8 cellular contexts compared by ENCODE assay signal in genomic region chr3:75502769-75503759, GRCh38.
DNase-seq lines count a peak whose midpoint lies in the region; ATAC-seq and TF ChIP-seq lines count a peak whose summit lies in the region.
"Not testable (repeated sequence)": the region's sequence is repeated elsewhere in the genome, so short reads cannot be mapped to it uniquely, and the experiment has no call there.

No MANE protein-coding gene starts in this region.

- WGBS in neuronal stem cell (ENCODE audit: extremely low coverage in 2 of 2, insufficient read length in 2 of 2, insufficient replicate concordance in 1 of 2), 2 donors = no CpG with 5 or more reads among the region's 18 CpGs
- WGBS in transverse colon (ENCODE audit: low coverage in 1 of 2), 2 donors = 17 to 31% methylated on average over 4 to 18 of the region's 18 CpGs

- H3K9me3 ChIP-seq in left lung; neuronal stem cell (replicated peaks in 1 of 2; ENCODE audit: control insufficient read depth in 2 of 2, insufficient read depth in 1 of 2, low read depth in 1 of 2, low read length in 2 of 2); transverse colon: not testable (repeated sequence)

- H2AK5ac ChIP-seq in neuronal stem cell (ENCODE audit: low read depth, low read length) = not testable (repeated sequence)

- not testable (repeated sequence) for H3K9me3 Mint-ChIP-seq in brain

- H3K9ac ChIP-seq in neuronal stem cell (ENCODE audit: low read depth, low read length, poor library complexity) = not testable (repeated sequence)

- H3K14ac ChIP-seq in neuronal stem cell (ENCODE audit: low read length) = not testable (repeated sequence)

- TF ChIP-seq POLR2A in transverse colon (IDR thresholded peaks at IDR 0.05) = peak; percentile 58

- H3K36me3 ChIP-seq in left lung; neuronal stem cell (replicated peaks in 1 of 2; ENCODE audit: control insufficient read depth in 2 of 2, insufficient read depth in 2 of 2, low read length in 2 of 2); transverse colon: not testable (repeated sequence)

- H2BK120ac ChIP-seq in neuronal stem cell (ENCODE audit: low read depth, low read length) = not testable (repeated sequence)

- H4K8ac ChIP-seq in neuronal stem cell (ENCODE audit: low read depth, low read length) = not testable (repeated sequence)

- H3K27ac ChIP-seq in left lung (peak overlapping the region in 1 of 2 donors; percentile 55), transverse colon (peak overlapping the region; percentile 67 to 89 (median 80))
- not testable (repeated sequence) for H3K27ac ChIP-seq in neuronal stem cell (replicated peaks; ENCODE audit: low read length)

- H3K4me1 ChIP-seq in left lung; neuronal stem cell (ENCODE audit: control insufficient read depth in 2 of 2, insufficient read depth in 1 of 2, low read depth in 1 of 2, low read length in 2 of 2); transverse colon: not testable (repeated sequence)

- H3K79me1 ChIP-seq in neuronal stem cell (ENCODE audit: low read depth, low read length) = not testable (repeated sequence)

- H3K4me3 ChIP-seq in left lung = peak overlapping the region; percentile 5 to 11
- H3K4me3 ChIP-seq in neuronal stem cell (ENCODE audit: low read length in 2 of 2) = not testable (repeated sequence)
- H3K4me3 ChIP-seq in transverse colon = peak overlapping the region in 3 of 4 donors; percentile 25 to 43 (median 31)

- not testable (repeated sequence) for H3K27me3 ChIP-seq in left lung; neuronal stem cell (ENCODE audit: control insufficient read depth in 3 of 3, insufficient read depth in 3 of 3, low read depth in 1 of 3, low read length in 3 of 3); transverse colon

- H3K27me3 Mint-ChIP-seq in brain = not testable (repeated sequence)

- H2AFZ ChIP-seq in neuronal stem cell (ENCODE audit: low read length) = peak overlapping the region; percentile 63

- not testable (repeated sequence) for H3K4me2 ChIP-seq in neuronal stem cell (ENCODE audit: insufficient read depth, low read length, poor library complexity, severe bottlenecking)

- H3K4ac ChIP-seq in neuronal stem cell (ENCODE audit: low read length) = not testable (repeated sequence)

- not testable (repeated sequence) for H3K18ac ChIP-seq in neuronal stem cell (ENCODE audit: low read length)

- not testable (repeated sequence) for H3K36me3 Mint-ChIP-seq in brain

- not testable (repeated sequence) for ATAC-seq in left lung

- intact Hi-C loops in left lung (cut with DNase I); transverse colon (cut with DNase I; ENCODE audit: low total_unique reads): not testable (repeated sequence)

- H2BK5ac ChIP-seq in neuronal stem cell (ENCODE audit: low read length) = not testable (repeated sequence)

- H3K27ac Mint-ChIP-seq in brain = peak overlapping the region in 3 of 5 experiments; percentile 31 to 91 (median 56)

- H2BK15ac ChIP-seq in neuronal stem cell (ENCODE audit: low read length) = not testable (repeated sequence)

- TF ChIP-seq CTCF in brain (conservative IDR thresholded peaks at IDR 0.05); left lung (IDR thresholded peaks at IDR 0.05): not testable (repeated sequence)
- TF ChIP-seq CTCF in transverse colon (IDR thresholded peaks at IDR 0.05) = peak in 3 of 5 experiments; percentile 32 to 53 (median 44)

- DNase-seq in Daoy (ENCODE audit: low read depth) (peak; percentile 38), M059J (ENCODE audit: low read depth) (peak; percentile 25), OCI-M1 (lab: John Stamatoyannopoulos, UW) (peak; percentile 69), globus pallidus (ENCODE audit: low spot score) (peak; percentile 2), neuronal stem cell (ENCODE audit: low spot score) (peak; percentile 4), transverse colon (peak; percentile 54)
- not testable (repeated sequence) for DNase-seq in left lung

- peak overlapping the region in 3 of 5 experiments; percentile 56 to 75 (median 60) for H3K4me3 Mint-ChIP-seq in brain

- not testable (repeated sequence) for TF ChIP-seq EP300 in transverse colon (IDR thresholded peaks at IDR 0.05; ENCODE audit: low read depth)

- H3K23ac ChIP-seq in neuronal stem cell (ENCODE audit: low read depth, low read length, poor library complexity) = not testable (repeated sequence)

- H4K91ac ChIP-seq in neuronal stem cell (ENCODE audit: low read depth, low read length, poor library complexity) = not testable (repeated sequence)

- H2BK12ac ChIP-seq in neuronal stem cell (ENCODE audit: low read length) = not testable (repeated sequence)

- peaks cover 22% of the 10 kb centered on the region for H3K4me1 Mint-ChIP-seq in brain

- in situ Hi-C loops in transverse colon (cut with MboI; ENCODE audit: low pct_ligation_motif_present in 1 of 4, low pct_unique_long_range_greater_than_20kb in 1 of 4, low sequenced_read_pairs in 3 of 4) = not testable (repeated sequence)
